Comparison of ENCODE assay signal across 22 cellular contexts in the genomic region with DNA sequence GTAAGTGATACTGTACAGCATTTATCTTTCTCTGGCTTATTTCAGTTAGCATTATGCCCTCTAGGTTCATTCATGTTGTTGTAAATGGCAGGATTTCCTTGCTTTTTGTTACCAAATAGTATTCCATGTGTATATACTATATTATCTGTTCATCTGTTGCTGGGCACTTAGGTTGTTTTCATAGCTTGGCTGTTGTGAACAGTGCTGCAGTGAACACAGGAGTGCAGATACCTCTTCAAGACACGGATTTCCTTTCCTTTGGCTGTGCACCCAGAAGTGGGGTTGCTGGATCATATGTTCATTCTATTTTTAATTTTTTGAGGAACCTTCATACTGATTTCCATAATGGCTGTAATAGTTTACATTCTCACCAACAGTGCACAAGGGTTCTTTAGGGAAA.
"Had no signal": no experiment of that assay in that cellular context is flagged by ENCODE, and none has a peak within 500 bp of the region (broad histone marks: within the 10 kb centered on the region; RNA-seq: fewer than 3 reads in every experiment).

No MANE protein-coding gene starts in this region.

- H3K9me3 ChIP-seq: ascending aorta, breast epithelium, esophagus muscularis mucosa, gastroesophageal sphincter, heart left ventricle, left lung, suprapubic skin, vagina had no signal

- H3K27me3 Mint-ChIP-seq: activated B cell treated with CpG ODN at 0.5 μM for 24 hours; activated naive CD4-positive, alpha-beta T cell treated with anti-CD3 and anti-CD28 coated beads, Interleukin-2, amount 50 U/mL, for 24 hours; progenitor cell of endocrine pancreas; stimulated activated naive CD8-positive, alpha-beta T cell treated with anti-CD3 and anti-CD28 coated beads, Interleukin-15, Interleukin-2, amounts not matched to agents 100 ng/mL and 50 ng/mL, for 24 hours had no signal

- ATAC-seq: gastroesophageal sphincter, heart left ventricle, left lung, right cardiac atrium had no signal

- DNase-seq: activated B cell treated with CpG ODN at 0.5 μM for 24 hours; activated CD4-positive, alpha-beta T cell treated with anti-CD3 and anti-CD28 coated beads for 4 hours; activated gamma-delta T cell; heart left ventricle; left lung; midbrain; right cardiac atrium; small intestine; stimulated activated CD4-positive, alpha-beta T cell treated with anti-CD3 and anti-CD28 coated beads, Interleukin-15, amount 100 ng/mL, for 24 hours; stimulated activated CD4-positive, alpha-beta T cell treated with anti-CD3 and anti-CD28 coated beads, Interleukin-2, amount 100 ng/mL, for 48 hours; trophoblast cell had no signal

- H3K36me3 ChIP-seq: breast epithelium, suprapubic skin, vagina had no signal

- H3K4me3 ChIP-seq: ascending aorta, breast epithelium, coronary artery, esophagus muscularis mucosa, gastroesophageal sphincter, heart left ventricle, left lung, suprapubic skin, vagina had no signal

- H3K4me1 Mint-ChIP-seq: neural crest cell had no signal

- H3K27ac Mint-ChIP-seq: activated B cell treated with CpG ODN at 0.5 μM for 24 hours; activated naive CD4-positive, alpha-beta T cell treated with anti-CD3 and anti-CD28 coated beads, Interleukin-2, amount 50 U/mL, for 24 hours; progenitor cell of endocrine pancreas; stimulated activated naive CD8-positive, alpha-beta T cell treated with anti-CD3 and anti-CD28 coated beads, Interleukin-15, Interleukin-2, amounts not matched to agents 100 ng/mL and 50 ng/mL, for 24 hours had no signal

- H3K27ac ChIP-seq: ascending aorta, breast epithelium, coronary artery, esophagus muscularis mucosa, gastroesophageal sphincter, heart left ventricle, left lung, suprapubic skin, vagina had no signal

- H3K27me3 ChIP-seq: ascending aorta, breast epithelium, esophagus muscularis mucosa, gastroesophageal sphincter, heart left ventricle, left lung, suprapubic skin, vagina had no signal

- H3K4me3 Mint-ChIP-seq: activated B cell treated with CpG ODN at 0.5 μM for 24 hours; activated naive CD4-positive, alpha-beta T cell treated with anti-CD3 and anti-CD28 coated beads, Interleukin-2, amount 50 U/mL, for 24 hours; neural crest cell; stimulated activated naive CD8-positive, alpha-beta T cell treated with anti-CD3 and anti-CD28 coated beads, Interleukin-15, Interleukin-2, amounts not matched to agents 100 ng/mL and 50 ng/mL, for 24 hours had no signal

- H3K9me3 Mint-ChIP-seq: activated B cell treated with CpG ODN at 0.5 μM for 24 hours; activated naive CD4-positive, alpha-beta T cell treated with anti-CD3 and anti-CD28 coated beads, Interleukin-2, amount 50 U/mL, for 24 hours; neural crest cell; stimulated activated naive CD8-positive, alpha-beta T cell treated with anti-CD3 and anti-CD28 coated beads, Interleukin-15, Interleukin-2, amounts not matched to agents 100 ng/mL and 50 ng/mL, for 24 hours had no signal

- H3K4me1 ChIP-seq: ascending aorta, breast epithelium, suprapubic skin had no signal
